In genomic region chr1:91015794-91016550, GRCh38 we compare ENCODE assay signal across 1 cellular context.
TF ChIP-seq lines count a peak whose summit lies in the region.

No MANE protein-coding gene starts in this region.

TF ChIP-seq in HepG2, 621 proteins besides CTCF, POLR2A, EP300 and RAD21 (continued from another document and continues in another):
- TF ChIP-seq ZNF609 (CRISPR knock-in tag; IDR thresholded peaks at IDR 0.05; ENCODE audit: borderline replicate concordance) (0 out of 2 replicates have a peak, but pooled peaks have one; percentile 13), ZBED4 (CRISPR knock-in tag; IDR thresholded peaks at IDR 0.05; ENCODE audit: borderline replicate concordance) (no peak), HNF1B (CRISPR knock-in tag; IDR thresholded peaks at IDR 0.05) (no peak), SOX13 (IDR thresholded peaks at IDR 0.05) (peak; percentile 70), SOX13 (CRISPR knock-in tag; conservative IDR thresholded peaks at IDR 0.05 in 1 of 2, IDR thresholded peaks at IDR 0.05 in 1 of 2) (peak in 1 of 2 experiments; percentile 96; a peak in 2 of 4 replicates), KLF9 (CRISPR knock-in tag; IDR thresholded peaks at IDR 0.05; ENCODE audit: low read depth) (no peak), HNRNPLL (IDR thresholded peaks at IDR 0.05; ENCODE audit: low read depth, low read length, poor library complexity, severe bottlenecking) (no peak), FOXK1 (CRISPR knock-in tag; IDR thresholded peaks at IDR 0.05; ENCODE audit: borderline replicate concordance, low read depth) (peak; percentile 39; the same call in 1 of the 2 replicates), ATF3 (CRISPR knock-in tag; IDR thresholded peaks at IDR 0.05) (peak; percentile 43; the same call in 1 of the 2 replicates), POGZ (CRISPR knock-in tag; IDR thresholded peaks at IDR 0.05) (0 out of 2 replicates have a peak, but pooled peaks have one; percentile 23), ZNF264 (CRISPR knock-in tag; IDR thresholded peaks at IDR 0.05) (no peak), HOMEZ (CRISPR knock-in tag; IDR thresholded peaks at IDR 0.05; ENCODE audit: low read depth) (peak; percentile 55; the same call in 1 of the 2 replicates), RCOR2 (CRISPR knock-in tag; IDR thresholded peaks at IDR 0.05) (peak; percentile 90), ZFP90 (CRISPR knock-in tag; IDR thresholded peaks at IDR 0.05; ENCODE audit: borderline replicate concordance) (no peak), NCOA5 (CRISPR knock-in tag; IDR thresholded peaks at IDR 0.05) (no peak), ZNF430 (CRISPR knock-in tag; IDR thresholded peaks at IDR 0.05) (no peak), ATRX (CRISPR knock-in tag; IDR thresholded peaks at IDR 0.05; ENCODE audit: borderline replicate concordance) (no peak), MEF2D (CRISPR knock-in tag; IDR thresholded peaks at IDR 0.05) (no peak), MXD1 (CRISPR knock-in tag; IDR thresholded peaks at IDR 0.05) (no peak), NR2F6 (IDR thresholded peaks at IDR 0.05) (no peak), NR2F6 (CRISPR knock-in tag; IDR thresholded peaks at IDR 0.05) (0 out of 2 replicates have a peak, but pooled peaks have one; percentile 27), TFDP2 (CRISPR knock-in tag; IDR thresholded peaks at IDR 0.05) (no peak), ZNF563 (CRISPR knock-in tag; IDR thresholded peaks at IDR 0.05) (no peak), JUND (CRISPR knock-in tag; IDR thresholded peaks at IDR 0.05) (peak; percentile 70; the same call in 1 of the 2 replicates), ZNF777 (CRISPR knock-in tag; IDR thresholded peaks at IDR 0.05) (no peak), MYPOP (CRISPR knock-in tag; IDR thresholded peaks at IDR 0.05) (no peak), IRX3 (CRISPR knock-in tag; IDR thresholded peaks at IDR 0.05; ENCODE audit: borderline replicate concordance, low read depth) (no peak), MIER3 (CRISPR knock-in tag; IDR thresholded peaks at IDR 0.05; ENCODE audit: borderline replicate concordance) (peak; percentile 56; the same call in 1 of the 2 replicates), MAF1 (CRISPR knock-in tag; IDR thresholded peaks at IDR 0.05; ENCODE audit: borderline replicate concordance) (no peak), ZNF567 (CRISPR knock-in tag; IDR thresholded peaks at IDR 0.05; ENCODE audit: borderline replicate concordance) (no peak), ZNF552 (CRISPR knock-in tag; IDR thresholded peaks at IDR 0.05; ENCODE audit: borderline replicate concordance) (no peak), ZSCAN12 (CRISPR knock-in tag; IDR thresholded peaks at IDR 0.05) (no peak), ZNF614 (CRISPR knock-in tag; IDR thresholded peaks at IDR 0.05; ENCODE audit: borderline replicate concordance) (no peak), ZNF281 (CRISPR knock-in tag; IDR thresholded peaks at IDR 0.05; ENCODE audit: borderline replicate concordance) (peak; percentile 31; the same call in 1 of the 2 replicates), FOXA1 (IDR thresholded peaks at IDR 0.05) (peak; percentile 50; the same call in 1 of the 2 replicates), FOXA1 (CRISPR knock-in tag; IDR thresholded peaks at IDR 0.05) (peak; percentile 96), ARID2 (CRISPR knock-in tag; IDR thresholded peaks at IDR 0.05; ENCODE audit: borderline replicate concordance) (no peak), E2F2 (CRISPR knock-in tag; IDR thresholded peaks at IDR 0.05; ENCODE audit: borderline replicate concordance) (no peak), REL (CRISPR knock-in tag; conservative IDR thresholded peaks at IDR 0.05) (no peak), ZNF607 (CRISPR knock-in tag; IDR thresholded peaks at IDR 0.05; ENCODE audit: borderline replicate concordance) (no peak), ZKSCAN8 (CRISPR knock-in tag; IDR thresholded peaks at IDR 0.05; ENCODE audit: borderline replicate concordance) (no peak)
